In the genomic region with DNA sequence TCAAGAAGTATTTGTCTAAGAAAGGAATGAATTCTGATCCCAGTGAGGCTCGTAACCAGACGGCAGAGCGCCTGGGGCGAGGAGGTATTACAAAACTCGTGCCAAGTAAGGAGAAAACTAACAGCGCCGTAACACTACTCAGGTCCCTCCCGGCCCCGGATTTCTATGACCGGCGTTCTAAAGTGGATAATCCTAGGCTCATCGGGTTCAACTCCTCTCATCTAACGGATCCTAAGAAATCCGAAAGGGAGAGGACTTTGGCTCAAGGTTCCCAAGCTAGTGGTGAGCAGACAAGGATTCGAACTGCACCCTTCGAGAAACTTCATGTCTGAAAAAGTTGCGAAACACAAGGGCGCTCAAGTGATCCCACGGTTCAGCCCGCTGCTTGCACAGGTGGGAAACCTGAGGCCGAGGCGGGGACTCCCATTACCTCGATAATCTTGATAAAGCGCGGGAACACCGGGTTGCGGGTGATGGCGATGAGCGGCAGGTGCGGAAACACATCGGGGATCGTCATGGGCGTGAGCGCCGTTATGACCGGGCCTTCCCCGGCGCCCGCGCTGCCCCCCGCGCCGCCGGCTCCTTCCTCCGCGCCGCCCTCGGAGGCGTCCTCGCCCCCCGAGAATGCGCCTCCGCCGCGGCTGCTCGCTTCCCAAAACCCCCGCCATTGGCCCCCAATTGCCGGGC, we compare ENCODE assay signal across 8 cellular contexts. TPM values are rescaled to one million over a fixed set of nuclear protein-coding genes. Genes with fewer than 3 reads are reported as not detected.
DNase-seq lines count a peak whose midpoint lies in the region; ATAC-seq and TF ChIP-seq lines count a peak whose summit lies in the region.

No MANE protein-coding gene starts in this region.

- H3K36me3 ChIP-seq in hepatocyte (replicated peaks; ENCODE audit: insufficient read depth, low read depth), result no peaks in the 10 kb centered on the region

- TF ChIP-seq CTCF in HL-60 (IDR thresholded peaks at IDR 0.05; ENCODE audit: insufficient read depth, low read length) (no peak), hepatocyte (IDR thresholded peaks at IDR 0.05; ENCODE audit: poor library complexity) (no peak)

- H3K27ac Mint-ChIP-seq in activated naive CD4-positive, alpha-beta T cell treated with anti-CD3 and anti-CD28 coated beads, Interleukin-2, amount 10 ng/mL, durations not matched to agents 7 days and 5 days, result peak overlapping the region; percentile 98

- no peaks in the 10 kb centered on the region for H3K27me3 ChIP-seq in HL-60 (ENCODE audit: insufficient read depth, poor library complexity, severe bottlenecking)
- no peaks in the 10 kb centered on the region for H3K27me3 ChIP-seq in hepatocyte

- H3K4me3 ChIP-seq in HL-60 (replicated peaks; ENCODE audit: insufficient read depth, low read length), result peak overlapping the region; percentile 92
- H3K4me3 ChIP-seq in hepatocyte, result peak overlapping the region; percentile 69
- H3K4me3 ChIP-seq in skeletal muscle cell (ENCODE audit: low read depth, low read length), result peak overlapping the region; percentile 97

- H3K9me3 Mint-ChIP-seq in activated naive CD4-positive, alpha-beta T cell treated with anti-CD3 and anti-CD28 coated beads, Interleukin-2, amount 10 ng/mL, durations not matched to agents 7 days and 5 days, result no peaks in the 10 kb centered on the region

- H3K79me2 ChIP-seq in hepatocyte, result peaks cover 51% of the 10 kb centered on the region

- peaks cover 13% of the 10 kb centered on the region for H3K36me3 Mint-ChIP-seq in activated naive CD4-positive, alpha-beta T cell treated with anti-CD3 and anti-CD28 coated beads, Interleukin-2, amount 10 ng/mL, durations not matched to agents 7 days and 5 days

- H4K20me1 ChIP-seq in hepatocyte (ENCODE audit: insufficient read depth, poor library complexity, severe bottlenecking), result no peaks in the 10 kb centered on the region

- H2AFZ ChIP-seq in hepatocyte, result peak overlapping the region; percentile 61

- H3K4me2 ChIP-seq in hepatocyte, result peak overlapping the region; percentile 88

- CTCF ChIA-PET in activated naive CD4-positive, alpha-beta T cell treated with anti-CD3 and anti-CD28 coated beads, Interleukin-2, amount 10 ng/mL, durations not matched to agents 7 days and 5 days (lab: Charles Lee), result interaction anchor here (1.0 to 3.0 kb wide), 5 partner anchors 24 to 37 kb away, joined by 3 to 11 read pairs (median 4); partner anchors contain the start of gene RPL36

- H3K27me3 Mint-ChIP-seq in activated naive CD4-positive, alpha-beta T cell treated with anti-CD3 and anti-CD28 coated beads, Interleukin-2, amount 10 ng/mL, durations not matched to agents 7 days and 5 days, result peaks cover 6% of the 10 kb centered on the region

- DNase-seq in NCI-H748 (lab: John Stamatoyannopoulos, UW; ENCODE audit: unreplicated experiment) (peak; percentile 37), NCI-H748 treated with DMSO at 0.1 percent for 48 hours (lab: John Stamatoyannopoulos, UW) (no peak), HL-60 (ENCODE audit: low read depth in 1 of 2, low spot score in 1 of 2) (peak in 1 of 2 experiments; percentile 41), hepatocyte (ENCODE audit: low spot score) (no peak), skeletal muscle cell (ENCODE audit: low read depth) (no peak), NCI-H1048 (lab: John Stamatoyannopoulos, UW) (no peak)
- peak; percentile 60 for DNase-seq in activated naive CD4-positive, alpha-beta T cell treated with anti-CD3 and anti-CD28 coated beads, Interleukin-2, amount 10 ng/mL, durations not matched to agents 7 days and 5 days

- WGBS in hepatocyte (ENCODE audit: low lambda C conversion rate, missing lambda C conversion rate), result under 1% methylated on average over 36 of the region's 58 CpGs

- H3K9me2 ChIP-seq in hepatocyte (replicated peaks; ENCODE audit: insufficient read depth), result no peaks in the 10 kb centered on the region

- H3K4me1 Mint-ChIP-seq in activated naive CD4-positive, alpha-beta T cell treated with anti-CD3 and anti-CD28 coated beads, Interleukin-2, amount 10 ng/mL, durations not matched to agents 7 days and 5 days, result peaks cover 37% of the 10 kb centered on the region

- no peak for ATAC-seq in HG03469 (IDR thresholded peaks at IDR 0.05; ENCODE audit: unreplicated experiment)

- peaks cover 13% of the 10 kb centered on the region for H3K4me1 ChIP-seq in hepatocyte (ENCODE audit: insufficient read depth)

- no peaks in the 10 kb centered on the region for H3K9me3 ChIP-seq in hepatocyte (ENCODE audit: low read depth)

- peak overlapping the region; percentile 97 for H3K27ac ChIP-seq in HL-60 (replicated peaks)
- peak overlapping the region; percentile 95 for H3K27ac ChIP-seq in hepatocyte

- H3K4me3 Mint-ChIP-seq in activated naive CD4-positive, alpha-beta T cell treated with anti-CD3 and anti-CD28 coated beads, Interleukin-2, amount 10 ng/mL, durations not matched to agents 7 days and 5 days, result peak overlapping the region; percentile 93

RNA-seq across cellular contexts. Expression of gene LONP1, which starts 0.5 kb away (rescaled TPM):
- total RNA-seq in hepatocyte, result 61.6 and 63.0 TPM in 2 replicates
- polyA plus RNA-seq in hepatocyte, result 79.1 and 79.2 TPM in 2 replicates

RNA-seq across cellular contexts. Expression of gene CATSPERD, which starts 1.0 kb away (rescaled TPM):
- total RNA-seq in hepatocyte, result not detected in 2 replicates
- polyA plus RNA-seq in hepatocyte, result not detected in 2 replicates

RNA-seq across cellular contexts. Expression of gene RPL36, which starts 29.3 kb away (rescaled TPM):
- 637 and 1,059 TPM in 2 replicates for total RNA-seq in hepatocyte
- polyA plus RNA-seq in hepatocyte, result 917 and 990 TPM in 2 replicates

RNA-seq across cellular contexts. Expression of gene HSD11B1L, which starts 38.6 kb away (rescaled TPM):
- 14.0 and 14.9 TPM in 2 replicates for total RNA-seq in hepatocyte
- polyA plus RNA-seq in hepatocyte, result 25.1 and 26.0 TPM in 2 replicates

RNA-seq across cellular contexts. Expression of gene MICOS13, which starts 39.1 kb away (rescaled TPM):
- 32.3 and 38.2 TPM in 2 replicates for total RNA-seq in hepatocyte
- 120 and 157 TPM in 2 replicates for polyA plus RNA-seq in hepatocyte

Comparison
In these comparisons a context has a peak if more than half of its experiments do, and no peak if none do; other contexts are left out.
1. DNase-seq: peak in NCI-H748 (single experiment) and activated naive CD4-positive, alpha-beta T cell treated with anti-CD3 and anti-CD28 coated beads, Interleukin-2, amount 10 ng/mL, durations not matched to agents 7 days and 5 days (single experiment); none in NCI-H748 treated with DMSO at 0.1 percent for 48 hours (single experiment), hepatocyte (single experiment), skeletal muscle cell (single experiment) and NCI-H1048 (single experiment).
2. Peak in every context shown above with its lines, with median percentiles within 50 percentile points of each other: H3K4me3 ChIP-seq.